In the genomic region with DNA sequence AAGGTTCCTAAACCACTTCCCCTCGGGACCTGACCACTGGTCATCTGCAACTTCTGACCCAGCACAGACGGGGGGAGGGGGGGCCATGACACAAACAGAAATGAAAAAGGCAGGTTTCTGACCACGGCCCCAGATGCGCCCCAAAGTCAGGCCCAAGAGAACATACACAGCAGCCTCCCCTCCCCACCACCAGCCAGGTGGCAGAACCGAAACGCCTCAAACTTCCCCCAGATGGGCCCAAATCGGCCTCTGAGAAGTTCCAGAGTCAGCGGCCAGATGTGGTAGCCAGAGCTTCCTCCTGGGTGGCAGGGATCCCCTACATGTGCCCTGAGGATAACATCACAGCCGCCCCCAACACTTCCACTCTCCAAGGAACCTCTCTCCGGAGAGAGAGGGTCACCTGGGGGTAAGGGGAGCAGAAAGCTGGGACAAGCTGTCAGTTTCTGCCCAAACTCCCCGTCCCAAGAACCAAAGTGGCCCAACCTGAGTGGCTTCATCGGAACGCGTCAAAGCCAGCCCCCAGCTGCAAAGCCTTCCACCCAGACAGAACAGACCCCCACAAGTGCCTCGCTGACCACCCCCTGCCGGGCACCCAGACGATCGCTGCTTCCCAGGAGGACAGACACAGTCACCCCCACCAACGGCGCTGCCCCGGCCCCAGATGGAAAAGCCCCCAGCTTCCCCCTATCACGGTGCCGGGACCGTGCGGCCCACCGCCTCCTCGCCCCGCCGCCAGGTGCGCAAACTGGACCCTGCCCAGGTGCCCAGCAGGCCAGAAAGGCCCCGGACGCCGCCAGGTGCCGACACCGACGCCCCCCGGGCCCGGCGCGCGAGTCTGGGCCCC, we compare ENCODE assay signal across 8 cellular contexts. TPM values are rescaled to one million over a fixed set of nuclear protein-coding genes. Genes with fewer than 3 reads are reported as not detected.
DNase-seq lines count a peak whose midpoint lies in the region; TF ChIP-seq lines count a peak whose summit lies in the region.

No MANE protein-coding gene starts in this region.

- peak overlapping the region; percentile 90 for H3K4me2 ChIP-seq in MM.1S (ENCODE audit: low read depth, low read length)

- H3K9ac ChIP-seq in MM.1S (ENCODE audit: low read length) (peak overlapping the region; percentile 98), iPS-15b (ENCODE audit: low read depth, low read length) (peak overlapping the region; percentile 90)

- peaks cover 39% of the 10 kb centered on the region for H4K20me1 ChIP-seq in MM.1S (ENCODE audit: insufficient read depth, low read length)

- peaks cover 18% of the 10 kb centered on the region for H3F3A ChIP-seq in MM.1S (ENCODE audit: insufficient read depth, low read length)

- intact Hi-C loops in spleen (cut with DNase I; ENCODE audit: low total_unique reads): no loop called here

- H3K27me3 ChIP-seq in MM.1S (replicated peaks; ENCODE audit: insufficient read depth, low read length) (no peaks in the 10 kb centered on the region), iPS-15b (ENCODE audit: control insufficient read depth, insufficient read depth, low read length) (no peaks in the 10 kb centered on the region), spleen (replicated peaks in 1 of 7) (no peaks in the 10 kb centered on the region)

- DNase-seq in ELR (ENCODE audit: low read depth) (peak; percentile 55), MM.1S (peak; percentile 78), spleen (peak; percentile 93), NCI-H2107 (lab: John Stamatoyannopoulos, UW) (no peak), COLO668 (lab: John Stamatoyannopoulos, UW; ENCODE audit: unreplicated experiment) (no peak), NCI-H524 treated with DMSO at 0.1 percent for 48 hours (lab: John Stamatoyannopoulos, UW) (no peak)

- no peaks in the 10 kb centered on the region for H3K9me3 ChIP-seq in MM.1S (replicated peaks; ENCODE audit: insufficient read depth, low read length)
- no peaks in the 10 kb centered on the region for H3K9me3 ChIP-seq in iPS-15b (ENCODE audit: control insufficient read depth, insufficient read depth, low read length)
- no peaks in the 10 kb centered on the region for H3K9me3 ChIP-seq in spleen

- WGBS in adipose tissue, 3 donors: 0 to 1% (median 1%) methylated on average over 36 to 41 of the region's 41 CpGs
- WGBS in spleen, 5 donors: 0 to 1% (median 0%) methylated on average over 22 to 41 of the region's 41 CpGs

- TF ChIP-seq POLR2A in spleen (IDR thresholded peaks at IDR 0.05): no peak

- no peak overlapping the region for H2AFZ ChIP-seq in MM.1S (ENCODE audit: low read length)

- H3K79me2 ChIP-seq in MM.1S (ENCODE audit: low read length): peaks cover 58% of the 10 kb centered on the region

- H3K4me1 ChIP-seq in MM.1S (ENCODE audit: low read length): peaks cover 11% of the 10 kb centered on the region
- H3K4me1 ChIP-seq in iPS-15b (ENCODE audit: control insufficient read depth, insufficient read depth, low read length): peaks cover 5% of the 10 kb centered on the region
- H3K4me1 ChIP-seq in spleen: peaks cover 13 to 59% (median 47%) of the 10 kb centered on the region in 6 donors

- H3K36me3 ChIP-seq in MM.1S (replicated peaks; ENCODE audit: insufficient read depth, low read length) (no peaks in the 10 kb centered on the region), iPS-15b (ENCODE audit: control insufficient read depth, insufficient read depth, low read length) (no peaks in the 10 kb centered on the region), spleen (no peaks in the 10 kb centered on the region)

- H3K4me3 ChIP-seq in MM.1S (ENCODE audit: low read length) (peak overlapping the region; percentile 98), iPS-15b (ENCODE audit: low read depth, low read length) (peak overlapping the region; percentile 89), spleen (peak overlapping the region; percentile 56 to 99 (median 92))

- H3K27ac ChIP-seq in MM.1S (ENCODE audit: low read length) (peak overlapping the region; percentile 86), adipose tissue (ENCODE audit: low read depth, low read length) (peak overlapping the region; percentile 76), spleen (peak overlapping the region; percentile 95 to 99 (median 98))

- H3K9me2 ChIP-seq in MM.1S (replicated peaks; ENCODE audit: insufficient read depth, low read length): no peaks in the 10 kb centered on the region

- no peak for TF ChIP-seq CTCF in MM.1S (IDR thresholded peaks at IDR 0.05; ENCODE audit: low read length)
- TF ChIP-seq CTCF in spleen (IDR thresholded peaks at IDR 0.05 in 8 of 11, conservative IDR thresholded peaks at IDR 0.05 in 3 of 11): peak in 2 of 11 experiments; percentile 4 to 23

RNA-seq across cellular contexts. Expression of gene ELL, which starts 0.8 kb away (rescaled TPM):
- 10 to 100 TPM in 1 of 3 donors, 1 to 10 TPM in 2; 6.5 to 25.9 (median 9.2) TPM for polyA plus RNA-seq in adipose tissue
- total RNA-seq in spleen: 10 to 100 TPM; 23.0 to 44.8 (median 32.1) TPM
- polyA plus RNA-seq in spleen: 10 to 100 TPM in 1 of 3 donors, 1 to 10 TPM in 2; 4.5 to 14.2 (median 7.9) TPM

RNA-seq across cellular contexts. Expression of gene FKBP8, which starts 22.3 kb away (rescaled TPM):
- 100 to 1,000 TPM in 2 of 3 donors, 10 to 100 TPM in 1; 90.8 to 352 (median 221) TPM for polyA plus RNA-seq in adipose tissue
- 100 to 1,000 TPM; 183 to 309 (median 203) TPM for total RNA-seq in spleen
- 100 to 1,000 TPM; 131 to 276 (median 141) TPM for polyA plus RNA-seq in spleen

RNA-seq across cellular contexts. Expression of gene KXD1, which starts 36.6 kb away (rescaled TPM):
- polyA plus RNA-seq in adipose tissue: 10 to 100 TPM; 63.6 to 92.0 (median 82.6) TPM
- total RNA-seq in spleen: 10 to 100 TPM; 63.9 to 90.9 (median 75.7) TPM
- 10 to 100 TPM; 65.9 to 78.5 (median 68.9) TPM for polyA plus RNA-seq in spleen

RNA-seq across cellular contexts. Expression of gene UBA52, which starts 50.6 kb away (rescaled TPM):
- polyA plus RNA-seq in adipose tissue: 1,000 to 10,000 TPM in 2 of 3 donors, 100 to 1,000 TPM in 1; 844 to 1,559 (median 1,492) TPM
- 1,000 to 10,000 TPM in 3 of 7 donors, 100 to 1,000 TPM in 4; 650 to 1,362 (median 985) TPM for total RNA-seq in spleen
- 1,000 to 10,000 TPM; 1,341 to 2,132 (median 1,852) TPM for polyA plus RNA-seq in spleen

Comparison
In these comparisons a context has a peak if more than half of its experiments do, and no peak if none do; other contexts are left out.
1. DNase-seq: peak in ELR (single experiment), MM.1S (single experiment) and spleen (single experiment); none in NCI-H2107 (single experiment), COLO668 (single experiment) and NCI-H524 treated with DMSO at 0.1 percent for 48 hours (single experiment).
2. Peak in every context shown above with its lines, with median percentiles within 50 percentile points of each other: H3K27ac ChIP-seq and H3K4me3 ChIP-seq.